14 cellular contexts compared by ENCODE assay signal in the genomic region with DNA sequence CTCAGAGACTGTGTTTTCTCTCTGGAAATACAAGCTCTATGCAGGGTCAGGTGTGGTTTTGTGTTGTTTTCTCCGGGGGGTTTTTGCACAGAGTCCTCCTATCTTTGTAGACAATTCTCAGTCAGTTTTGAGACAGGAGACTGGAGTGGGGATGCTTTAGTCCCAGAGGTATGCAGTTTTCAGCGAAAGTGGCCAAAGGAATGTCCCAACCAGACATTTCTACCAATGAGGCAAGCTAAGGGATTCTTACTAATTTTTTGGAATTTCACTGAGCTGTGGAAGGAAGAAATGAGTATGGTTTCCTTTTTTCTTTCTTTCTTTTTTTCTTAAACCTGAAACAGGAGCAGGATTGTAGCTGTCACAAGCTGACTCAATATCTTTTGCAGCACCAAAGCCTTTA. TPM values are rescaled to one million over a fixed set of nuclear protein-coding genes. Genes with fewer than 3 reads are reported as not detected.
DNase-seq lines count a peak whose midpoint lies in the region; ATAC-seq and TF ChIP-seq lines count a peak whose summit lies in the region.
"Had no signal": no experiment of that assay in that cellular context is flagged by ENCODE, and none has a peak within 500 bp of the region (broad histone marks: within the 10 kb centered on the region; RNA-seq: fewer than 3 reads in every experiment).

No MANE protein-coding gene starts in this region.

- POLR2A ChIA-PET in A673 (lab: Charles Lee; ENCODE audit: low non-redundant PET), result no interaction called here

- H3K27ac ChIP-seq in VCaP (peak overlapping the region; percentile 95), gastroesophageal sphincter (peak overlapping the region in 2 of 4 donors; percentile 28 to 38), A673 (ENCODE audit: low read depth, low read length, poor library complexity, severe bottlenecking) (no peak overlapping the region)
- H3K27ac ChIP-seq: right lobe of liver had no signal

- H3K36me3 ChIP-seq in gastroesophageal sphincter, result no peaks in the 10 kb centered on the region
- H3K36me3 ChIP-seq in skeletal muscle satellite cell (ENCODE audit: insufficient read depth, low read length), result no peaks in the 10 kb centered on the region
- H3K36me3 ChIP-seq in A673 (ENCODE audit: insufficient read depth, low read length, poor library complexity, severe bottlenecking), result no peaks in the 10 kb centered on the region
- H3K36me3 ChIP-seq: right lobe of liver had no signal

- H3K27me3 ChIP-seq in gastroesophageal sphincter (no peaks in the 10 kb centered on the region), skeletal muscle satellite cell (ENCODE audit: control insufficient read depth, insufficient read depth, low read length) (no peaks in the 10 kb centered on the region), A673 (replicated peaks; ENCODE audit: insufficient read depth, low read depth, low read length, poor library complexity) (no peaks in the 10 kb centered on the region)
- H3K27me3 ChIP-seq: right lobe of liver had no signal

- H3K4me3 ChIP-seq in gastroesophageal sphincter, result no peak overlapping the region
- H3K4me3 ChIP-seq in skeletal muscle satellite cell (ENCODE audit: low read length), result no peak overlapping the region
- no peak overlapping the region for H3K4me3 ChIP-seq in A673 (ENCODE audit: low read depth, low read length, poor library complexity, severe bottlenecking)
- H3K4me3 ChIP-seq: right lobe of liver had no signal

- intact Hi-C loops in A673 (cut with micrococcal nuclease; ENCODE audit: unreplicated experiment), result no loop called here

- H3K4me2 ChIP-seq in skeletal muscle satellite cell (ENCODE audit: low read length), result peak overlapping the region; percentile 64

- peak; percentile 45 for DNase-seq in EL
- no peak for DNase-seq in activated CD4-positive, alpha-beta T cell treated with anti-CD3 and anti-CD28 coated beads, Interleukin-2, amount 50 U/mL, for 4 hours
- no peak for DNase-seq in activated naive CD4-positive, alpha-beta T cell treated with anti-CD3 and anti-CD28 coated beads, Interleukin-2, amount 50 U/mL, for 72 hours (ENCODE audit: low spot score in 2 of 2)
- DNase-seq in effector CD4-positive, alpha-beta T cell, result no peak
- no peak for DNase-seq in A673 (ENCODE audit: low spot score)
- DNase-seq: activated CD4-positive, alpha-beta T cell treated with anti-CD3 and anti-CD28 coated beads for 1 hour; CD8-positive, alpha-beta memory T cell; NCI-H1092; NCI-H748 treated with DMSO at 0.1 percent for 48 hours; right lobe of liver had no signal

- WGBS in gastroesophageal sphincter (ENCODE audit: low coverage in 1 of 2), 2 donors, result 59 to 92% methylated on average over 2 of the region's 2 CpGs

- no peak overlapping the region for H3K27ac Mint-ChIP-seq in activated naive CD4-positive, alpha-beta T cell treated with anti-CD3 and anti-CD28 coated beads, Interleukin-2, amount 50 U/mL, for 72 hours
- H3K27ac Mint-ChIP-seq: activated T-helper 17 cell treated with anti-CD3 and anti-CD28 coated beads, Interleukin-2, amount 50 U/mL, for 72 hours; CD8-positive, alpha-beta memory T cell had no signal

- no peak for TF ChIP-seq EP300 in gastroesophageal sphincter (IDR thresholded peaks at IDR 0.05)

- no peak overlapping the region for H3K9ac ChIP-seq in skeletal muscle satellite cell (ENCODE audit: low read depth, low read length)

- no TSS peak for BruUV-seq in A673 (replicated peaks; lab: Mats Ljungman, UMichigan)

- peak; percentile 5 for ATAC-seq in gastroesophageal sphincter
- no peak for ATAC-seq in activated naive CD4-positive, alpha-beta T cell treated with anti-CD3 and anti-CD28 coated beads, Interleukin-2, amount 50 U/mL, for 72 hours
- ATAC-seq: activated T-helper 17 cell treated with anti-CD3 and anti-CD28 coated beads, Interleukin-2, amount 50 U/mL, for 72 hours had no signal

- H3K9me3 ChIP-seq in gastroesophageal sphincter, result no peaks in the 10 kb centered on the region
- H3K9me3 ChIP-seq in skeletal muscle satellite cell (replicated peaks; ENCODE audit: low read length), result no peaks in the 10 kb centered on the region
- H3K9me3 ChIP-seq in A673 (ENCODE audit: low read depth, low read length, poor library complexity, severe bottlenecking), result no peaks in the 10 kb centered on the region
- H3K9me3 ChIP-seq: right lobe of liver had no signal

- no peaks in the 10 kb centered on the region for H3K36me3 Mint-ChIP-seq in activated naive CD4-positive, alpha-beta T cell treated with anti-CD3 and anti-CD28 coated beads, Interleukin-2, amount 50 U/mL, for 72 hours
- H3K36me3 Mint-ChIP-seq: CD8-positive, alpha-beta memory T cell had no signal

- H3K9me3 Mint-ChIP-seq in activated naive CD4-positive, alpha-beta T cell treated with anti-CD3 and anti-CD28 coated beads, Interleukin-2, amount 50 U/mL, for 72 hours, result no peaks in the 10 kb centered on the region
- H3K9me3 Mint-ChIP-seq: activated T-helper 17 cell treated with anti-CD3 and anti-CD28 coated beads, Interleukin-2, amount 50 U/mL, for 72 hours; CD8-positive, alpha-beta memory T cell had no signal

- TF ChIP-seq POLR2A in gastroesophageal sphincter (IDR thresholded peaks at IDR 0.05), result no peak

- CTCF ChIA-PET in A673 (lab: Charles Lee), result no interaction called here

- no peak for TF ChIP-seq CTCF in VCaP (conservative IDR thresholded peaks at IDR 0.05)
- TF ChIP-seq CTCF in gastroesophageal sphincter (IDR thresholded peaks at IDR 0.05), result no peak
- no peak for TF ChIP-seq CTCF in A673 (conservative IDR thresholded peaks at IDR 0.05; ENCODE audit: low read depth, low read length)

- H3K4me1 ChIP-seq in gastroesophageal sphincter (peaks cover 0 to 12% (median 0%) of the 10 kb centered on the region in 3 donors), skeletal muscle satellite cell (ENCODE audit: control insufficient read depth, insufficient read depth, low read length) (peaks cover 23% of the 10 kb centered on the region), A673 (ENCODE audit: insufficient read depth, low read length, poor library complexity, severe bottlenecking) (no peaks in the 10 kb centered on the region)
- H3K4me1 ChIP-seq: right lobe of liver had no signal

RNA-seq across cellular contexts. Expression of a gene that starts 35.3 kb away (rescaled TPM):
- total RNA-seq in gastroesophageal sphincter (100 to 1,000 TPM; 209 to 314 (median 250) TPM), A673 (2021) (6.7 and 10.5 TPM in 2 replicates)
- 41.7 and 52.2 TPM in 2 replicates for total RNA-seq in skeletal muscle satellite cell (2012; rRNA removed)
- 10 to 100 TPM; 10.8 to 12.5 TPM for total RNA-seq in activated naive CD4-positive, alpha-beta T cell treated with anti-CD3 and anti-CD28 coated beads, Interleukin-2, amount 50 U/mL, for 72 hours

Comparison
In these comparisons a context has a peak if more than half of its experiments do, and no peak if none do; other contexts are left out.
1. RNA of a gene that starts 35.3 kb away (total RNA-seq): 209 to 314 TPM in gastroesophageal sphincter; 10.8 to 12.5 TPM in activated naive CD4-positive, alpha-beta T cell treated with anti-CD3 and anti-CD28 coated beads, Interleukin-2, amount 50 U/mL, for 72 hours and 6.7 to 10.5 TPM in A673; every median in the first group is over 10 times any median in the second.